ENCODE assay signal across 1 cellular context in genomic region chr6:31158140-31158862, GRCh38.
TF ChIP-seq lines count a peak whose summit lies in the region.

TCF19 (plus strand) TSS chr6:31158589; CDS start chr6:31159470, 881 bp downstream.

TF ChIP-seq in K562, 482 proteins besides CTCF, POLR2A, EP300 and RAD21 (continued from another document):
- TF ChIP-seq GATAD2A (IDR thresholded peaks at IDR 0.05) (no peak), ZNF639 (CRISPR knock-in tag; conservative IDR thresholded peaks at IDR 0.05 in 1 of 2, IDR thresholded peaks at IDR 0.05 in 1 of 2) (no peak), HES1 (IDR thresholded peaks at IDR 0.05; ENCODE audit: low read depth) (no peak), ZNF75A (CRISPR knock-in tag; IDR thresholded peaks at IDR 0.05) (no peak), ZNF609 (CRISPR knock-in tag; IDR thresholded peaks at IDR 0.05; ENCODE audit: borderline replicate concordance) (no peak), GTF2E2 (tag; IDR thresholded peaks at IDR 0.05) (no peak), SFPQ (IDR thresholded peaks at IDR 0.05; ENCODE audit: low read depth, low read length) (no peak)
